In genomic region chr17:42358434-42358833, GRCh38 we compare ENCODE assay signal across 28 cellular contexts. TPM values are rescaled to one million over a fixed set of nuclear protein-coding genes. Genes with fewer than 3 reads are reported as not detected.
A peak's percentile ranks its signal among the peaks of the same experiment; 100 is the strongest.
DNase-seq lines count a peak whose midpoint lies in the region; ATAC-seq, FAIRE-seq and TF ChIP-seq lines count a peak whose summit lies in the region.
"Had no signal": no experiment of that assay in that cellular context is flagged by ENCODE, and none has a peak within 500 bp of the region (broad histone marks: within the 10 kb centered on the region; RNA-seq: fewer than 3 reads in every experiment).

No MANE protein-coding gene starts in this region.

- H4K20me1 ChIP-seq in K562 (replicated peaks; ENCODE audit: control insufficient read depth, insufficient read depth, low read length) (peaks cover 18% of the 10 kb centered on the region; the same call in 1 of the 2 replicates), mammary epithelial cell (ENCODE audit: insufficient read depth, low read length) (no peaks in the 10 kb centered on the region)

- no peak overlapping the region for H3K4me2 ChIP-seq in K562 (ENCODE audit: insufficient read depth, low read length)
- H3K4me2 ChIP-seq in mammary epithelial cell (ENCODE audit: insufficient read depth, low read depth, low read length): no peak overlapping the region

- H3K27me3 ChIP-seq in K562 (ENCODE audit: control insufficient read depth in 2 of 2, insufficient read depth in 2 of 2, low read length in 2 of 2): no peaks in the 10 kb centered on the region
- no peaks in the 10 kb centered on the region for H3K27me3 ChIP-seq in subcutaneous abdominal adipose tissue (ENCODE audit: control insufficient read depth in 5 of 5, insufficient read depth in 4 of 5, low read length in 5 of 5)
- no peaks in the 10 kb centered on the region for H3K27me3 ChIP-seq in mammary epithelial cell (ENCODE audit: insufficient read depth, low read length)
- H3K27me3 ChIP-seq: ascending aorta, dorsolateral prefrontal cortex, right lobe of liver, tibial artery had no signal

- peak overlapping the region; percentile 65 to 74 for H3K27ac Mint-ChIP-seq in activated naive CD4-positive, alpha-beta T cell treated with anti-CD3 and anti-CD28 coated beads, Interleukin-2, amount 50 U/mL, for 72 hours
- H3K27ac Mint-ChIP-seq: nephron had no signal

- POLR2A ChIA-PET in K562 (lab: Yijun Ruan, JAX): interaction anchor here (1.1 to 2.1 kb wide), 4 partner anchors 11 to 30 kb away, joined by 3 to 7 read pairs (median 5); no protein-coding TSS in a partner anchor

- no peak for DNase-seq in activated naive CD4-positive, alpha-beta T cell treated with anti-CD3 and anti-CD28 coated beads, Interleukin-2, amount 50 U/mL, for 72 hours (ENCODE audit: low spot score in 2 of 2)
- DNase-seq in activated naive CD4-positive, alpha-beta T cell (lab: John Stamatoyannopoulos, UW): no peak
- peak; percentile 59 for DNase-seq in MV-4-11 (lab: John Stamatoyannopoulos, UW)
- DNase-seq in K562 (ENCODE audit: extremely low read depth in 1 of 4, low spot score in 3 of 4): no peak
- DNase-seq in mammary epithelial cell: no peak
- DNase-seq in activated CD4-positive, CD25-positive, alpha-beta regulatory T cell (lab: John Stamatoyannopoulos, UW): no peak
- DNase-seq: activated CD4-positive, alpha-beta T cell treated with anti-CD3 and anti-CD28 coated beads for 48 hours; activated gamma-delta T cell treated with Interleukin-2 at 50 U/mL for 16 hours; C1 segment of cervical spinal cord; caudate nucleus; dorsolateral prefrontal cortex; kidney; mucosa of descending colon; NCI-H1417; NCI-H446 treated with DMSO at 0.1 percent for 48 hours; OCI-M1; right lobe of liver; stimulated activated CD4-positive, alpha-beta T cell treated with anti-CD3 and anti-CD28 coated beads, Interleukin-12 subunit alpha, Interleukin-12 subunit beta, amount 100 ng/mL, for 4 hours; stimulated activated CD4-positive, alpha-beta T cell treated with anti-CD3 and anti-CD28 coated beads, Interleukin-4, amount 100 ng/mL, for 24 hours; stimulated activated naive CD4-positive, alpha-beta T cell treated with Interleukin-2 at 50 U/mL for 16 hours; SW 1271; tibial artery had no signal

- H3K27ac ChIP-seq in K562 (ENCODE audit: extremely low read depth, low read depth, low read length) (no peak overlapping the region), subcutaneous abdominal adipose tissue (ENCODE audit: low read depth, low read length) (peak overlapping the region; percentile 6), mammary epithelial cell (ENCODE audit: insufficient read depth, low read depth, low read length) (no peak overlapping the region)
- H3K27ac ChIP-seq: ascending aorta, dorsolateral prefrontal cortex, HL-60, right lobe of liver, tibial artery had no signal

- H3K36me3 Mint-ChIP-seq in activated naive CD4-positive, alpha-beta T cell treated with anti-CD3 and anti-CD28 coated beads, Interleukin-2, amount 50 U/mL, for 72 hours: peaks cover 4 to 36% of the 10 kb centered on the region in 2 donors

- WGBS in K562 (ENCODE audit: insufficient coverage, low coverage, missing lambda C conversion rate): 73% methylated on average over 1 of the region's 1 CpG
- 89% methylated on average over 1 of the region's 1 CpG for WGBS in mammary epithelial cell (ENCODE audit: low coverage, missing lambda C conversion rate)

- in situ Hi-C loops in K562 (cut with MboI): no loop called here
- in situ Hi-C loops in mammary epithelial cell (cut with MboI; ENCODE audit: low sequenced_read_pairs in 2 of 2): no loop called here

- H2AFZ ChIP-seq in K562 (ENCODE audit: low read depth, low read length) (no peak overlapping the region), mammary epithelial cell (ENCODE audit: low read depth, low read length) (no peak overlapping the region)

- BruUV-seq in K562 (replicated peaks; lab: Mats Ljungman, UMichigan) (no TSS peak), mammary epithelial cell (replicated peaks; lab: Mats Ljungman, UMichigan) (no TSS peak)

- intact Hi-C loops in K562 (cut with micrococcal nuclease) (no loop called here), mammary epithelial cell (cut with micrococcal nuclease) (no loop called here)

- no peak for TF ChIP-seq RAD21 in K562 (CRISPR knock-in tag; conservative IDR thresholded peaks at IDR 0.05 in 1 of 2, IDR thresholded peaks at IDR 0.05 in 1 of 2)

- no peak for TF ChIP-seq POLR2A in K562 (conservative IDR thresholded peaks at IDR 0.05)

- H3K9me3 ChIP-seq in K562 (replicated peaks; ENCODE audit: control insufficient read depth, insufficient read depth, low read depth, low read length) (no peaks in the 10 kb centered on the region), subcutaneous abdominal adipose tissue (ENCODE audit: control insufficient read depth in 5 of 5, low read length in 5 of 5) (no peaks in the 10 kb centered on the region), mammary epithelial cell (replicated peaks; ENCODE audit: insufficient read depth, low read length) (no peaks in the 10 kb centered on the region)
- H3K9me3 ChIP-seq: ascending aorta, mucosa of descending colon, right lobe of liver, tibial artery had no signal

- no peaks in the 10 kb centered on the region for H3K9me3 Mint-ChIP-seq in activated naive CD4-positive, alpha-beta T cell treated with anti-CD3 and anti-CD28 coated beads, Interleukin-2, amount 50 U/mL, for 72 hours
- H3K9me3 Mint-ChIP-seq: nephron had no signal

- TF ChIP-seq CTCF in K562 (IDR thresholded peaks at IDR 0.05 in 2 of 3, conservative IDR thresholded peaks at IDR 0.05 in 1 of 3; ENCODE audit: insufficient read depth in 2 of 3, low read depth in 1 of 3, low read length in 3 of 3): no peak
- no peak for TF ChIP-seq CTCF in mammary epithelial cell (conservative IDR thresholded peaks at IDR 0.05 in 1 of 2, IDR thresholded peaks at IDR 0.05 in 1 of 2; ENCODE audit: extremely low read depth in 1 of 2, insufficient read depth in 1 of 2, low read depth in 1 of 2, low read length in 2 of 2)

- no peak for TF ChIP-seq EP300 in K562 (IDR thresholded peaks at IDR 0.05; ENCODE audit: low read length)

- H3K4me3 ChIP-seq in K562 (no peak overlapping the region), subcutaneous abdominal adipose tissue (ENCODE audit: low read depth in 1 of 5, low read length in 5 of 5) (no peak overlapping the region), mammary epithelial cell (replicated peaks in 1 of 3; ENCODE audit: insufficient read depth in 1 of 3, low read depth in 2 of 3, low read length in 3 of 3) (no peak overlapping the region)
- H3K4me3 ChIP-seq: ascending aorta, dorsolateral prefrontal cortex, mucosa of descending colon, right lobe of liver, tibial artery had no signal

- dilution Hi-C loops in mammary epithelial cell (cut with HindIII; ENCODE audit: low sequenced_read_pairs): no loop called here

- H3K79me2 ChIP-seq in K562 (ENCODE audit: control insufficient read depth, insufficient read depth, low read length): peaks cover 69% of the 10 kb centered on the region
- H3K79me2 ChIP-seq in mammary epithelial cell (ENCODE audit: insufficient read depth, low read length): peaks cover 88% of the 10 kb centered on the region

- no peak for FAIRE-seq in K562 (lab: Jason Lieb, UNC)
- FAIRE-seq: kidney had no signal

- H3K9ac ChIP-seq in K562 (ENCODE audit: insufficient read depth in 1 of 2, low read depth in 2 of 2, low read length in 2 of 2) (no peak overlapping the region), subcutaneous abdominal adipose tissue (ENCODE audit: low read length in 5 of 5) (no peak overlapping the region), mammary epithelial cell (ENCODE audit: insufficient read depth, low read length) (no peak overlapping the region)

- no peak for ATAC-seq in activated naive CD4-positive, alpha-beta T cell treated with anti-CD3 and anti-CD28 coated beads, Interleukin-2, amount 50 U/mL, for 72 hours
- no peak for ATAC-seq in K562
- ATAC-seq in GM18502 (IDR thresholded peaks at IDR 0.05; ENCODE audit: poor library complexity, unreplicated experiment): no peak
- ATAC-seq: mucosa of descending colon, Right ventricle myocardium inferior had no signal

- H3K9me1 ChIP-seq in K562 (ENCODE audit: control insufficient read depth, insufficient read depth, low read length): peaks cover 5% of the 10 kb centered on the region

- CTCF ChIA-PET in K562 (lab: Yijun Ruan, JAX; ENCODE audit: low intra/inter-chr PET ratio) (no interaction called here), mammary epithelial cell (lab: Charles Lee; ENCODE audit: low non-redundant PET) (no interaction called here)

- H3K4me1 ChIP-seq in K562 (replicated peaks in 1 of 2; ENCODE audit: control insufficient read depth in 2 of 2, insufficient read depth in 2 of 2, low read length in 2 of 2) (peaks cover 3 to 6% of the 10 kb centered on the region in 2 experiments; a peak in 2 of 5 replicates), subcutaneous abdominal adipose tissue (ENCODE audit: control insufficient read depth in 5 of 5, insufficient read depth in 5 of 5, low read length in 5 of 5) (peaks cover 0 to 43% (median 42%) of the 10 kb centered on the region in 5 donors), mammary epithelial cell (ENCODE audit: insufficient read depth, low read length) (peaks cover 10% of the 10 kb centered on the region)

- H3K36me3 ChIP-seq in K562 (ENCODE audit: control insufficient read depth, insufficient read depth, low read length) (peaks cover 4% of the 10 kb centered on the region; the same call in 2 of the 3 replicates), subcutaneous abdominal adipose tissue (ENCODE audit: control insufficient read depth in 5 of 5, insufficient read depth in 5 of 5, low read length in 5 of 5) (peaks cover 0 to 2% (median 0%) of the 10 kb centered on the region in 5 donors), mammary epithelial cell (ENCODE audit: insufficient read depth, low read length) (peaks cover 2% of the 10 kb centered on the region)
- H3K36me3 ChIP-seq: ascending aorta, right lobe of liver, tibial artery had no signal

RNA-seq across cellular contexts. Expression of gene STAT3, which starts 29.8 kb away (rescaled TPM):
- total RNA-seq in activated naive CD4-positive, alpha-beta T cell treated with anti-CD3 and anti-CD28 coated beads, Interleukin-2, amount 50 U/mL, for 72 hours: 100 to 1,000 TPM; 189 to 505 TPM
- total RNA-seq in K562 (2011; cell fraction: chromatin; rRNA removed; ENCODE audit: low replicate concordance): 176 and 210 TPM in 2 replicates
- total RNA-seq in K562 (2011; cell fraction: nucleolus; rRNA removed): 110 and 117 TPM in 2 replicates
- total RNA-seq in K562 (2011; cell fraction: nucleoplasm; rRNA removed): 145 and 167 TPM in 2 replicates
- total RNA-seq in K562 (2014; rRNA removed) (90.4 and 99.6 TPM in 2 replicates), K562 (2014; rRNA removed; fragmentation: Illumina TruSeq; extraction: Trizol) (108 and 115 TPM in 2 replicates), K562 (2015; rRNA removed; fragmentation: Illumina TruSeq; extraction: Trizol) (105 and 113 TPM in 2 replicates), K562 (2021) (120 and 133 TPM in 2 replicates), mammary epithelial cell (100 to 1,000 TPM in 1 of 2 donors, 10 to 100 TPM in 1; 94.3 to 191 TPM)
- polyA plus RNA-seq in K562 (2011; rRNA removed) (90.0 and 120 TPM in 2 replicates), K562 (2014; fragmentation: Illumina TruSeq; extraction: Trizol) (179 and 180 TPM in 2 replicates), K562 (2014; fragmentation: Nextera tagmentation; extraction: Ambion mirVana) (100 to 1,000 TPM; 114 to 160 TPM), K562 (2014; rRNA removed) (120 and 134 TPM in 2 replicates), mammary epithelial cell (51.3 TPM)
- 83.3 and 125 TPM in 2 replicates for polyA plus RNA-seq in K562 (2011; cell fraction: cytosol; rRNA removed)
- polyA plus RNA-seq in K562 (2011; cell fraction: nucleus; rRNA removed): 58.4 and 72.2 TPM in 2 replicates
- polyA plus RNA-seq in K562 (2012): 160 and 179 TPM in 2 replicates
- 111 and 124 TPM in 2 replicates for polyA minus RNA-seq in K562 (2011; rRNA and poly(A)+ RNA removed)
- 68.3 and 70.2 TPM in 2 replicates for polyA minus RNA-seq in K562 (2011; cell fraction: cytosol; rRNA and poly(A)+ RNA removed)
- polyA minus RNA-seq in K562 (2011; cell fraction: nucleus; rRNA and poly(A)+ RNA removed): 35.3 and 48.0 TPM in 2 replicates
- 115 TPM for polyA minus RNA-seq in mammary epithelial cell
